ENCODE assay signal across 30 cellular contexts in genomic region chr3:7672124-7672523, GRCh38.
"Had no signal": no experiment of that assay in that cellular context is flagged by ENCODE, and none has a peak within 500 bp of the region (broad histone marks: within the 10 kb centered on the region; RNA-seq: fewer than 3 reads in every experiment).

No MANE protein-coding gene starts in this region.

- H3K4me3 ChIP-seq: ascending aorta, cardiac muscle cell, colonic mucosa, SJSA1 had no signal

- ATAC-seq: activated CD8-positive, alpha-beta T cell treated with anti-CD3 and anti-CD28 coated beads for 36 hours; activated T-cell treated with anti-CD3 and anti-CD28 coated beads, Interleukin-2, amount 50 U/mL, for 72 hours; activated T-helper 17 cell treated with anti-CD3 and anti-CD28 coated beads, Interleukin-2, amount 50 U/mL, for 72 hours; Panc1 had no signal

- DNase-seq: activated CD4-positive, alpha-beta T cell treated with anti-CD3 and anti-CD28 coated beads, Interleukin-2, amount 10 ng/mL, durations not matched to agents 24 days and 14 days; activated CD4-positive, alpha-beta T cell treated with anti-CD3 and anti-CD28 coated beads, Interleukin-2, amount 50 U/mL, for 4 hours; activated CD8-positive, alpha-beta T cell treated with anti-CD3 and anti-CD28 coated beads for 36 hours; activated effector memory CD4-positive, alpha-beta T cell treated with anti-CD3 and anti-CD28 coated beads, Interleukin-2, amount 50 U/mL, for 16 hours; activated naive CD4-positive, alpha-beta T cell; activated naive CD4-positive, alpha-beta T cell treated with anti-CD3 and anti-CD28 coated beads, Interleukin-2, amount 50 U/mL, for 16 hours; activated naive CD8-positive, alpha-beta T cell treated with anti-CD3 and anti-CD28 coated beads for 36 hours; activated T-cell treated with anti-CD3 and anti-CD28 coated beads, Interleukin-2, amount 50 U/mL, for 1 hour; activated T-cell treated with anti-CD3 and anti-CD28 coated beads, Interleukin-2, amount 50 U/mL, for 72 hours; amniotic stem cell; colonic mucosa; Karpas-422; NCI-H1048; NCI-H1105 treated with DMSO at 0.1 percent for 48 hours; NCI-H1436; NCI-H1694; NCI-H1930; NCI-H2081 treated with DMSO at 0.1 percent for 48 hours; NCI-H226; NCI-H446 treated with DMSO at 0.1 percent for 48 hours; NCI-H524 treated with DMSO at 0.1 percent for 48 hours; NK-92 treated with Interleukin-12 subunit alpha and Interleukin-12 subunit beta, amount 100 ng/mL, for 24 hours; SHP77 treated with DMSO at 0.1 percent for 48 hours; SK-N-SH had no signal

- H3K9ac ChIP-seq: SK-N-SH had no signal

- H3K9me3 ChIP-seq: ascending aorta, colonic mucosa, SJSA1, SK-N-SH had no signal

- H3K4me2 ChIP-seq: SK-N-SH had no signal

- H3K4me1 ChIP-seq: ascending aorta, colonic mucosa, SJSA1 had no signal

- H3K27ac ChIP-seq: ascending aorta, cardiac muscle cell, colonic mucosa, SJSA1 had no signal

- FAIRE-seq: TTC549 had no signal

- H3K27me3 ChIP-seq: ascending aorta, cardiac muscle cell, colonic mucosa, SJSA1 had no signal

- H3K36me3 ChIP-seq: ascending aorta, cardiac muscle cell, colonic mucosa, SJSA1 had no signal
